ENCODE assay signal across 25 cellular contexts in genomic region chr7:52958621-52959140, GRCh38.
"Had no signal": no experiment of that assay in that cellular context is flagged by ENCODE, and none has a peak within 500 bp of the region (broad histone marks: within the 10 kb centered on the region; RNA-seq: fewer than 3 reads in every experiment).

No MANE protein-coding gene starts in this region.

- H3K9me3 ChIP-seq: colonic mucosa, gastroesophageal sphincter, suprapubic skin, transverse colon had no signal

- H3K36me3 Mint-ChIP-seq: brain had no signal

- H3K27me3 ChIP-seq: cardiac muscle cell, colonic mucosa, gastroesophageal sphincter, spleen, suprapubic skin, transverse colon had no signal

- H3K36me3 ChIP-seq: cardiac muscle cell, colonic mucosa, gastroesophageal sphincter, spleen, suprapubic skin, transverse colon had no signal

- H3K27me3 Mint-ChIP-seq: activated B cell treated with CpG ODN at 0.5 μM for 24 hours; activated CD8-positive, alpha-beta T cell treated with anti-CD3 and anti-CD28 coated beads for 36 hours; brain; naive thymus-derived CD8-positive, alpha-beta T cell had no signal

- DNase-seq: activated B cell treated with CpG ODN at 0.5 μM for 24 hours; activated CD4-positive, alpha-beta T cell treated with anti-CD3 and anti-CD28 coated beads, Interleukin-2, amount 50 U/mL, for 1 hour; activated CD8-positive, alpha-beta T cell treated with anti-CD3 and anti-CD28 coated beads for 36 hours; activated naive CD4-positive, alpha-beta T cell; activated T-cell treated with anti-CD3 and anti-CD28 coated beads, Interleukin-2, amount 50 U/mL, for 72 hours; anterior cingulate cortex; cerebellar nuclear complex; colonic mucosa; effector CD8-positive, alpha-beta T cell; hippocampal formation; left colon; mammary epithelial cell; naive thymus-derived CD8-positive, alpha-beta T cell; posterior cingulate gyrus; right cardiac atrium; spleen; stimulated activated naive CD4-positive, alpha-beta T cell; T-helper 1 cell; transverse colon had no signal

- H3K4me3 ChIP-seq: cardiac muscle cell, colonic mucosa, gastroesophageal sphincter, spleen, suprapubic skin, transverse colon had no signal

- H3K4me3 Mint-ChIP-seq: activated B cell treated with CpG ODN at 0.5 μM for 24 hours; activated CD8-positive, alpha-beta T cell treated with anti-CD3 and anti-CD28 coated beads for 36 hours; activated T-cell treated with anti-CD3 and anti-CD28 coated beads, Interleukin-2, amount 50 U/mL, for 72 hours; brain; naive thymus-derived CD8-positive, alpha-beta T cell; T-helper 2 cell treated with Interferon-gamma antibody and Interleukin-4, amounts not matched to agents 5 μg/mL and 100 μg/mL, for 36 hours had no signal

- H3K4me1 ChIP-seq: colonic mucosa, spleen, suprapubic skin, transverse colon had no signal

- H3K27ac Mint-ChIP-seq: activated B cell treated with CpG ODN at 0.5 μM for 24 hours; activated CD8-positive, alpha-beta T cell treated with anti-CD3 and anti-CD28 coated beads for 36 hours; activated naive CD4-positive, alpha-beta T cell treated with anti-CD3 and anti-CD28 coated beads, Interleukin-2, amount 50 U/mL, for 72 hours; activated T-cell treated with anti-CD3 and anti-CD28 coated beads, Interleukin-2, amount 50 U/mL, for 72 hours; brain; naive thymus-derived CD8-positive, alpha-beta T cell; T-helper 2 cell treated with Interferon-gamma antibody and Interleukin-4, amounts not matched to agents 5 μg/mL and 100 μg/mL, for 36 hours had no signal

- H3K27ac ChIP-seq: cardiac muscle cell, colonic mucosa, gastroesophageal sphincter, spleen, suprapubic skin, transverse colon had no signal

- ATAC-seq: activated CD8-positive, alpha-beta T cell treated with anti-CD3 and anti-CD28 coated beads for 36 hours; activated naive CD4-positive, alpha-beta T cell treated with anti-CD3 and anti-CD28 coated beads, Interleukin-2, amount 50 U/mL, for 72 hours; activated T-cell treated with anti-CD3 and anti-CD28 coated beads, Interleukin-2, amount 50 U/mL, for 72 hours; gastroesophageal sphincter; left colon; naive thymus-derived CD8-positive, alpha-beta T cell; right cardiac atrium had no signal

- H3K4me1 Mint-ChIP-seq: activated B cell treated with CpG ODN at 0.5 μM for 24 hours; naive thymus-derived CD8-positive, alpha-beta T cell had no signal
